Comparison of ENCODE assay signal across 18 cellular contexts in genomic region chr17:79937435-79937870, GRCh38.
DNase-seq lines count a peak whose midpoint lies in the region; ATAC-seq and TF ChIP-seq lines count a peak whose summit lies in the region.
"Had no signal": no experiment of that assay in that cellular context is flagged by ENCODE, and none has a peak within 500 bp of the region (broad histone marks: within the 10 kb centered on the region; RNA-seq: fewer than 3 reads in every experiment).

No MANE protein-coding gene starts in this region.

- intact Hi-C loops in prostate gland (cut with DNase I) (no loop called here), esophagus squamous epithelium (cut with DNase I) (no loop called here)

- H2BK5ac ChIP-seq in H9 (ENCODE audit: insufficient read length, low read length) = no peak overlapping the region

- H2BK20ac ChIP-seq in H9 (ENCODE audit: low read depth, low read length, poor library complexity, severe bottlenecking) = no peak overlapping the region

- peak; percentile 34 for ATAC-seq in activated CD8-positive, alpha-beta T cell treated with anti-CD3 and anti-CD28 coated beads, Interleukin-2, amount 10 ng/mL, durations not matched to agents 7 days and 5 days
- ATAC-seq: esophagus mucosa, PC-3, right lobe of liver had no signal

- H3K27ac Mint-ChIP-seq in H9 (peak overlapping the region; percentile 6 to 75 (median 57); a peak in 4 of 7 replicates), nephron progenitor cell (no peak overlapping the region)
- peak overlapping the region; percentile 83 for H3K27ac Mint-ChIP-seq in activated CD8-positive, alpha-beta T cell treated with anti-CD3 and anti-CD28 coated beads, Interleukin-2, amount 10 ng/mL, durations not matched to agents 7 days and 5 days
- H3K27ac Mint-ChIP-seq: HFFc6 had no signal

- H3K9ac ChIP-seq in BLaER1 treated with 17β-estradiol and CSF1 and Interleukin-3, amounts not matched to agents 10 nM and 100 nM = peak overlapping the region in 9 of 11 experiments; percentile 25 to 65 (median 48); a peak in 16 of 22 replicates
- no peak overlapping the region for H3K9ac ChIP-seq in H9 (ENCODE audit: extremely low read depth, insufficient read length, low read length)

- no peak overlapping the region for H4K5ac ChIP-seq in H9 (ENCODE audit: insufficient read length, low read depth, low read length)

- H3K56ac ChIP-seq in H9 (ENCODE audit: insufficient read length, low read depth, low read length) = no peak overlapping the region

- no peak overlapping the region for H3K4ac ChIP-seq in H9 (ENCODE audit: low read depth, low read length)

- H3K4me3 Mint-ChIP-seq in H9 (no peak overlapping the region), nephron progenitor cell (peak overlapping the region; percentile 38)
- H3K4me3 Mint-ChIP-seq in activated CD8-positive, alpha-beta T cell treated with anti-CD3 and anti-CD28 coated beads, Interleukin-2, amount 10 ng/mL, durations not matched to agents 7 days and 5 days = peak overlapping the region; percentile 54
- H3K4me3 Mint-ChIP-seq: HFFc6 had no signal

- DNase-seq in H9 (no peak), nephron progenitor cell (no peak), A172 (ENCODE audit: low spot score) (no peak), SHP77 treated with DMSO at 0.1 percent for 48 hours (lab: John Stamatoyannopoulos, UW) (no peak), prostate gland (ENCODE audit: low spot score) (no peak), esophagus squamous epithelium (lab: John Stamatoyannopoulos, UW) (no peak)
- no peak for DNase-seq in activated CD8-positive, alpha-beta T cell treated with anti-CD3 and anti-CD28 coated beads, Interleukin-2, amount 10 ng/mL, durations not matched to agents 7 days and 5 days
- DNase-seq: activated gamma-delta T cell treated with Interleukin-2 at 50 U/mL for 16 hours; brain microvascular endothelial cell; dermis blood vessel endothelial cell; HFFc6; NCI-H1930; PC-3; stimulated activated CD4-positive, alpha-beta T cell treated with anti-CD3 and anti-CD28 coated beads, Interleukin-2, amount 100 ng/mL, for 24 hours; testis had no signal

- H3K36me3 Mint-ChIP-seq in H9 (ENCODE audit: insufficient read depth in 1 of 3, low read depth in 3 of 3) = peaks cover 14 to 29% (median 23%) of the 10 kb centered on the region in 3 experiments
- no peaks in the 10 kb centered on the region for H3K36me3 Mint-ChIP-seq in activated CD8-positive, alpha-beta T cell treated with anti-CD3 and anti-CD28 coated beads, Interleukin-2, amount 10 ng/mL, durations not matched to agents 7 days and 5 days (ENCODE audit: low read depth)
- peaks cover 20% of the 10 kb centered on the region for H3K36me3 Mint-ChIP-seq in nephron progenitor cell (ENCODE audit: low read depth)

- CTCF ChIA-PET in activated CD8-positive, alpha-beta T cell treated with anti-CD3 and anti-CD28 coated beads, Interleukin-2, amount 10 ng/mL, durations not matched to agents 7 days and 5 days (lab: Charles Lee) = interaction anchor here (0.7 to 1.5 kb wide), 3 partner anchors 14 to 70 kb away, joined by 3 to 4 read pairs (median 3); no protein-coding TSS in a partner anchor

- H2BK15ac ChIP-seq in H9 (ENCODE audit: low read depth, low read length) = no peak overlapping the region

- H3K23me2 ChIP-seq in H9 (ENCODE audit: insufficient read length, low read depth, low read length, poor library complexity, severe bottlenecking) = no peaks in the 10 kb centered on the region

- H3K9me3 Mint-ChIP-seq in H9 (no peaks in the 10 kb centered on the region), nephron progenitor cell (no peaks in the 10 kb centered on the region)
- H3K9me3 Mint-ChIP-seq in activated CD8-positive, alpha-beta T cell treated with anti-CD3 and anti-CD28 coated beads, Interleukin-2, amount 10 ng/mL, durations not matched to agents 7 days and 5 days (ENCODE audit: insufficient read depth) = no peaks in the 10 kb centered on the region
- H3K9me3 Mint-ChIP-seq: HFFc6 had no signal

- H3K79me2 ChIP-seq in H9 (ENCODE audit: insufficient read depth, low read length) = no peaks in the 10 kb centered on the region

- peaks cover 0 to 51% (median 32%) of the 10 kb centered on the region in 11 experiments; a peak in 16 of 22 replicates for H4K20me1 ChIP-seq in BLaER1 treated with 17β-estradiol and CSF1 and Interleukin-3, amounts not matched to agents 10 nM and 100 nM
- H4K20me1 ChIP-seq in H9 (ENCODE audit: control insufficient read depth, insufficient read depth, insufficient read length) = no peaks in the 10 kb centered on the region

- H2BK120ac ChIP-seq in H9 (ENCODE audit: low read depth, low read length, poor library complexity, severe bottlenecking) = no peak overlapping the region

- no peak overlapping the region for H3T11ph ChIP-seq in H9 (ENCODE audit: low read length)

- H3K4me3 ChIP-seq in BLaER1 treated with 17β-estradiol and CSF1 and Interleukin-3, amounts not matched to agents 10 nM and 100 nM = peak overlapping the region in 8 of 10 experiments; percentile 12 to 58 (median 40); a peak in 12 of 20 replicates
- H3K4me3 ChIP-seq in prostate gland (no peak overlapping the region), esophagus squamous epithelium (no peak overlapping the region)
- H3K4me3 ChIP-seq: right lobe of liver, testis had no signal

- no peaks in the 10 kb centered on the region; a peak in 1 of 22 replicates for H3K36me3 ChIP-seq in BLaER1 treated with 17β-estradiol and CSF1 and Interleukin-3, amounts not matched to agents 10 nM and 100 nM
- H3K36me3 ChIP-seq in prostate gland (peaks cover 0 to 2% of the 10 kb centered on the region in 2 donors), esophagus squamous epithelium (peaks cover 0 to 38% (median 0%) of the 10 kb centered on the region in 3 donors)
- H3K36me3 ChIP-seq: brain microvascular endothelial cell had no signal

- TF ChIP-seq CTCF in H9 (conservative IDR thresholded peaks at IDR 0.05) (no peak), nephron progenitor cell (IDR thresholded peaks at IDR 0.05) (no peak), prostate gland (IDR thresholded peaks at IDR 0.05) (no peak), esophagus squamous epithelium (IDR thresholded peaks at IDR 0.05) (no peak)

- no peak overlapping the region for H2AFZ ChIP-seq in H9 (ENCODE audit: low read length)

- H3K4me1 Mint-ChIP-seq in H9 (peaks cover 52 to 62% of the 10 kb centered on the region in 2 experiments), nephron progenitor cell (peaks cover 79% of the 10 kb centered on the region)
- peaks cover 59% of the 10 kb centered on the region for H3K4me1 Mint-ChIP-seq in activated CD8-positive, alpha-beta T cell treated with anti-CD3 and anti-CD28 coated beads, Interleukin-2, amount 10 ng/mL, durations not matched to agents 7 days and 5 days (ENCODE audit: low read depth)

- H3K27me3 ChIP-seq in BLaER1 treated with 17β-estradiol and CSF1 and Interleukin-3, amounts not matched to agents 10 nM and 100 nM = peaks cover 11 to 46% (median 27%) of the 10 kb centered on the region in 11 experiments; a peak in 20 of 22 replicates
- H3K27me3 ChIP-seq in H9 (ENCODE audit: insufficient read depth, low read length) (no peaks in the 10 kb centered on the region), prostate gland (replicated peaks; ENCODE audit: insufficient read depth) (no peaks in the 10 kb centered on the region), esophagus squamous epithelium (peaks cover 0 to 15% (median 0%) of the 10 kb centered on the region in 4 donors)
- H3K27me3 ChIP-seq: brain microvascular endothelial cell, right lobe of liver, testis had no signal

- no peak overlapping the region for H4K8ac ChIP-seq in H9 (replicated peaks; ENCODE audit: insufficient read length, low read depth, low read length)

- peak overlapping the region in 8 of 11 experiments; percentile 26 to 75 (median 56); a peak in 16 of 22 replicates for H3K27ac ChIP-seq in BLaER1 treated with 17β-estradiol and CSF1 and Interleukin-3, amounts not matched to agents 10 nM and 100 nM
- no peak overlapping the region for H3K27ac ChIP-seq in H9 (ENCODE audit: insufficient read length, low read depth, low read length)
- no peak overlapping the region for H3K27ac ChIP-seq in prostate gland
- H3K27ac ChIP-seq in esophagus squamous epithelium = no peak overlapping the region
- H3K27ac ChIP-seq: brain microvascular endothelial cell, right lobe of liver, testis had no signal

- no peaks in the 10 kb centered on the region for H3K79me1 ChIP-seq in H9 (ENCODE audit: insufficient read depth, low read depth, low read length, poor library complexity, severe bottlenecking)

- POLR2A ChIA-PET in activated CD8-positive, alpha-beta T cell treated with anti-CD3 and anti-CD28 coated beads, Interleukin-2, amount 10 ng/mL, durations not matched to agents 7 days and 5 days (lab: Charles Lee) = no interaction called here

- H4K91ac ChIP-seq in H9 (ENCODE audit: insufficient read length, low read depth, low read length) = no peak overlapping the region

- no peak for TF ChIP-seq POLR2A in prostate gland (IDR thresholded peaks at IDR 0.05)
- no peak for TF ChIP-seq POLR2A in esophagus squamous epithelium (IDR thresholded peaks at IDR 0.05)

- peaks cover 75 to 98% (median 97%) of the 10 kb centered on the region in 10 experiments for H3K4me1 ChIP-seq in BLaER1 treated with 17β-estradiol and CSF1 and Interleukin-3, amounts not matched to agents 10 nM and 100 nM
- H3K4me1 ChIP-seq in H9 (ENCODE audit: insufficient read depth, low read length) = peaks cover 3% of the 10 kb centered on the region
- no peaks in the 10 kb centered on the region for H3K4me1 ChIP-seq in prostate gland (replicated peaks)
- H3K4me1 ChIP-seq in esophagus squamous epithelium = peaks cover 3 to 22% (median 10%) of the 10 kb centered on the region in 3 donors

- H3K27me3 Mint-ChIP-seq in H9 (ENCODE audit: low read depth) (peaks cover 6% of the 10 kb centered on the region), nephron progenitor cell (ENCODE audit: low read depth, poor library complexity) (peaks cover 12% of the 10 kb centered on the region)
- peaks cover 11% of the 10 kb centered on the region for H3K27me3 Mint-ChIP-seq in activated CD8-positive, alpha-beta T cell treated with anti-CD3 and anti-CD28 coated beads, Interleukin-2, amount 10 ng/mL, durations not matched to agents 7 days and 5 days (ENCODE audit: low read depth)

- no CpG with 5 or more reads among the region's 10 CpGs for WGBS in H9 (ENCODE audit: extremely low coverage, insufficient read length, low lambda C conversion rate)
- WGBS in prostate gland = 75% methylated on average over 10 of the region's 10 CpGs
- 67 to 70% methylated on average over 1 to 9 of the region's 10 CpGs for WGBS in esophagus squamous epithelium, 2 donors

- no peak overlapping the region for H2AK5ac ChIP-seq in H9 (ENCODE audit: insufficient read length, low read length)

- H3K23ac ChIP-seq in H9 (ENCODE audit: insufficient read length, low read depth, low read length) = no peak overlapping the region

- no peak overlapping the region for H2BK12ac ChIP-seq in H9 (ENCODE audit: insufficient read length, low read depth, low read length)

- no peak overlapping the region; the same call in 1 of the 2 replicates for H3K14ac ChIP-seq in H9 (ENCODE audit: insufficient read depth, low read length)

- peak overlapping the region; percentile 82 to 100 (median 94) for H3K4me2 ChIP-seq in BLaER1 treated with 17β-estradiol and CSF1 and Interleukin-3, amounts not matched to agents 10 nM and 100 nM
- no peak overlapping the region for H3K4me2 ChIP-seq in H9 (ENCODE audit: insufficient read depth, insufficient read length, low read length)

- no peaks in the 10 kb centered on the region for H3K9me3 ChIP-seq in BLaER1 treated with 17β-estradiol and CSF1 and Interleukin-3, amounts not matched to agents 10 nM and 100 nM (replicated peaks in 1 of 11)
- no peaks in the 10 kb centered on the region for H3K9me3 ChIP-seq in H9 (ENCODE audit: control insufficient read depth, low read depth, low read length)
- H3K9me3 ChIP-seq in prostate gland = no peaks in the 10 kb centered on the region
- H3K9me3 ChIP-seq in esophagus squamous epithelium = no peaks in the 10 kb centered on the region
- H3K9me3 ChIP-seq: right lobe of liver, testis had no signal

- H3K18ac ChIP-seq in H9 (ENCODE audit: insufficient read length, low read depth, low read length) = no peak overlapping the region

Comparison
In these comparisons a context has a peak if more than half of its experiments do, and no peak if none do; other contexts are left out.
1. H3K27ac ChIP-seq: peak in BLaER1 treated with 17β-estradiol and CSF1 and Interleukin-3, amounts not matched to agents 10 nM and 100 nM (8 of 11); none in H9 (single experiment), prostate gland (0 of 2) and esophagus squamous epithelium (0 of 4).
2. H3K4me3 ChIP-seq: peak in BLaER1 treated with 17β-estradiol and CSF1 and Interleukin-3, amounts not matched to agents 10 nM and 100 nM (8 of 10); none in prostate gland (0 of 2) and esophagus squamous epithelium (0 of 4).
3. H3K4me3 Mint-ChIP-seq: peak in activated CD8-positive, alpha-beta T cell treated with anti-CD3 and anti-CD28 coated beads, Interleukin-2, amount 10 ng/mL, durations not matched to agents 7 days and 5 days (single experiment) and nephron progenitor cell (single experiment); none in H9 (0 of 2).